ENCODE assay signal across 8 cellular contexts in the genomic region with DNA sequence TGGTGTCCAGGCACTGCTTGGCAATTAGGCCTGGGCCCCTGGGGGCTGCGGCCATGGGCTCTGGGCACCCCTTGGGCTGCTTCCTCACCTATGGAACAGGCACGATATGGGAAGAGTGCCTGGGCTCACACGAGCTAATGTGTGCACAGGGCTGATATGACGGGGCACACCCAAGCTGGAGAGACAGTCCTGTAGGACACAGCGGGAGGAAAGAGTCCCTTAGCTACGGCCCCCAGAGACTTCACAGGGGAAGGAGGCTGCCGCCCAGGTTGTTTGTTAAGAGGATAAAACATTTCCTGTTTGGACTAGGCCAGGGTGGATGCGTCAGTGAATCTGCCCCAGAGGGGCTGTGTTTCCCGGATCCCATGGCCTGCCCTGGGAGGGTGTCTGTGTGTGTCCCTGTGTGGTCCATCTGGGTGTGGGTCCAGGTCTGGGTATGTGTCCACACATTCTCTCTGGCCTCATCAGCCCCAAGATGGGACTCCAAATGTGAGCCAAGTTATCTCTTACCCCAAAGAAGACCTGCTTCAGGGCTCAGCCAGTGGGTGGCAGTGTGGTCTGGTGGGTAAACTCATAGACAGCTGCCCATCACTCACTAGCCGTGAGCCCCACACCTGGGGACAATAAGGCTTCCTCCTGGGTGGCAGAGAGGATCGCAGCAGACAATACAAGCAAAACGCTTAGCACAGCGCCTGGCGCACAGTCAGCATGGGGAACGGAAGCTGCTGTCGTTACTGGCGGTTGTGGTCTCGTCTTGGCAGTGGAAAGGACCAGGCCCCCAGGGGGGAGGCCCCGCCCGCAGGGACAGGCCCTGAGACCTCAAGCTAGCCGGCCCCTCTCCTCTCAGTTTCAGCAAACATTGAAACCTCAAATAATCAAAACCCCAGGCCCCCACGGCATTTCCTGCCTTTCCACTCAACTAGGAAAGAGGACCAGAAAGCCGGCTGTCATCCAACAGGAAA. TPM values are rescaled to one million over a fixed set of nuclear protein-coding genes. Genes with fewer than 3 reads are reported as not detected.
A peak's percentile ranks its signal among the peaks of the same experiment; 100 is the strongest.
DNase-seq lines count a peak whose midpoint lies in the region; ATAC-seq and TF ChIP-seq lines count a peak whose summit lies in the region.

No MANE protein-coding gene starts in this region.

- no peaks in the 10 kb centered on the region for H3K36me3 ChIP-seq in H7 (replicated peaks; ENCODE audit: control insufficient read depth, insufficient read depth, low read length)
- no peaks in the 10 kb centered on the region for H3K36me3 ChIP-seq in fibroblast of lung (ENCODE audit: control insufficient read depth, insufficient read depth, low read length)

- H3K4me2 ChIP-seq in fibroblast of lung (ENCODE audit: extremely low read depth, insufficient read depth, low read length), result no peak overlapping the region

- TF ChIP-seq CTCF in fibroblast of lung (conservative IDR thresholded peaks at IDR 0.05 in 1 of 2, IDR thresholded peaks at IDR 0.05 in 1 of 2; ENCODE audit: low read depth in 1 of 2, low read length in 2 of 2), result peak; percentile 8 to 46

- no peaks in the 10 kb centered on the region for H4K20me1 ChIP-seq in fibroblast of lung (ENCODE audit: control insufficient read depth, extremely low read depth, insufficient read depth, low read length)

- no peak for ATAC-seq in HG03025 (IDR thresholded peaks at IDR 0.05; ENCODE audit: low FRiP score, unreplicated experiment)

- no peak overlapping the region for H3K4me3 ChIP-seq in H7 (ENCODE audit: insufficient read depth, low read depth, low read length)
- H3K4me3 ChIP-seq in fibroblast of lung (replicated peaks in 1 of 4; ENCODE audit: control extremely low read depth in 1 of 4, insufficient read depth in 1 of 4, low read depth in 3 of 4, low read length in 4 of 4), result no peak overlapping the region

- H2AFZ ChIP-seq in fibroblast of lung (ENCODE audit: low read length), result no peak overlapping the region

- H3K79me2 ChIP-seq in fibroblast of lung (ENCODE audit: control insufficient read depth, insufficient read depth, low read length), result no peaks in the 10 kb centered on the region

- no peaks in the 10 kb centered on the region for H3K9me3 ChIP-seq in fibroblast of lung (ENCODE audit: control insufficient read depth, insufficient read depth, low read depth, low read length)

- H3K9ac ChIP-seq in fibroblast of lung (ENCODE audit: insufficient read depth, low read length), result no peak overlapping the region

- H3K27ac ChIP-seq in fibroblast of lung (ENCODE audit: insufficient read depth, low read length), result no peak overlapping the region

- DNase-seq in NCI-H2171 treated with DMSO at 0.1 percent for 48 hours (lab: John Stamatoyannopoulos, UW) (peak; percentile 15), NCI-H2171 (lab: John Stamatoyannopoulos, UW) (no peak), H7 (peak; percentile 92), NAMALWA (ENCODE audit: low spot score) (peak; percentile 70), fibroblast of lung (ENCODE audit: low read depth in 2 of 2) (peak; percentile 24 to 57), renal cortical epithelial cell (ENCODE audit: low read depth) (peak; percentile 4)
- peak; percentile 5 to 27 for DNase-seq in activated CD8-positive, alpha-beta memory T cell treated with anti-CD3 and anti-CD28 coated beads for 1 hour (ENCODE audit: extremely low read depth in 1 of 2, low read depth in 1 of 2)

- H3K27me3 ChIP-seq in H7 (ENCODE audit: control insufficient read depth, insufficient read depth, low read length) (peaks cover 11% of the 10 kb centered on the region; the same call in 1 of the 2 replicates), fibroblast of lung (ENCODE audit: control insufficient read depth, insufficient read depth, low read length) (peaks cover 21% of the 10 kb centered on the region)

- no peaks in the 10 kb centered on the region for H3K4me1 ChIP-seq in fibroblast of lung (ENCODE audit: control insufficient read depth, extremely low read depth, insufficient read depth, low read length)

RNA-seq across cellular contexts. Expression of a gene that starts 3.2 kb away (rescaled TPM):
- 4.5 and 5.6 TPM in 2 replicates for total RNA-seq in H7 (2014; rRNA removed; shearing (Covaris generic))
- total RNA-seq in fibroblast of lung (0.50 and 2.8 TPM in 2 replicates), renal cortical epithelial cell (0.35 TPM in 1 of 2 replicates, not detected in the other)
- polyA plus RNA-seq in fibroblast of lung, result not detected in 2 replicates
- 0.13 TPM in 1 of 2 replicates, not detected in the other for polyA plus RNA-seq in fibroblast of lung (2012)
- not detected in 2 replicates for polyA minus RNA-seq in fibroblast of lung (ENCODE audit: low replicate concordance)
